10 cellular contexts compared by ENCODE assay signal in the genomic region with DNA sequence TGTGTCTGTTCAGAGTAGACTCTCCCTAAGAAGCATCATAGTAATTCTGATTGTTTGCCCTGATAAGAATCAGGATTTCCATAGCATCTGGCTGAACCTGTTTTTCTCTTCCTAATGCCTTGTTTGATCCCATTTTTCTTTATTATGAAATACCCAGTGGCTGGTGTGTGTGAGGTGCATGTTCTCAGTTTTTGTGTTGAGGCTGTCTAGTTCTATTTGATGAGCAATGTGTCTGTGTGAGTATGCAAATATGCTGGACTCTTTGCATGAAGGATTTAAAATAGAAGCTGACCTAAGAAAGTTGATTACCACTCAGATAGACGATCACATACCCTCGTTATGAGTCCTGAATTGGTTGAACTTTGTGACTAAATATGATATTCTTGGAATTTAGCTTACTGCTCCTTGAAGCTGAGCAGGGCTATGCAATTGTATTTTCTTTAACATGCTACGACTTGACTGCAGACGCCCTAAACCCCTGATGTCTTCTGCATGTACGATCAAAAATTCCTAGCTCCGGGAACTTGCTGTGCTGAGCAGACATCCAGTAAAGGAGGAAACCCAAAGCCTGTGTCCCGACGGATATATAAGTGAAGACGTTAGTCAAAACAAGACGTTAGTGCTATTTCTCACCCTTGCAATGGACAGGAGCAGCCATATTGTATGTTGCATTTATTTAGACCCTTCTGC. TPM values are rescaled to one million over a fixed set of nuclear protein-coding genes. Genes with fewer than 3 reads are reported as not detected.
DNase-seq lines count a peak whose midpoint lies in the region; ATAC-seq and TF ChIP-seq lines count a peak whose summit lies in the region.
"Had no signal": no experiment of that assay in that cellular context is flagged by ENCODE, and none has a peak within 500 bp of the region (broad histone marks: within the 10 kb centered on the region; RNA-seq: fewer than 3 reads in every experiment).

No MANE protein-coding gene starts in this region.

- H3K36me3 ChIP-seq in body of pancreas (replicated peaks in 1 of 2; ENCODE audit: insufficient read depth in 1 of 2, low read depth in 2 of 2), result no peaks in the 10 kb centered on the region
- H3K36me3 ChIP-seq: left lung had no signal

- H3K9me3 ChIP-seq in body of pancreas, result no peaks in the 10 kb centered on the region
- H3K9me3 ChIP-seq: A549, left lung had no signal

- peaks cover 82% of the 10 kb centered on the region for H3K4me1 Mint-ChIP-seq in stimulated activated effector memory CD8-positive, alpha-beta T cell treated with anti-CD3 and anti-CD28 coated beads, Interleukin-12 subunit alpha, Interleukin-12 subunit beta, amount 100 ng/mL, for 72 hours

- no peaks in the 10 kb centered on the region for H3K27me3 ChIP-seq in body of pancreas

- H3K4me3 Mint-ChIP-seq in stimulated activated effector memory CD8-positive, alpha-beta T cell treated with anti-CD3 and anti-CD28 coated beads, Interleukin-12 subunit alpha, Interleukin-12 subunit beta, amount 100 ng/mL, for 72 hours, result peak overlapping the region; percentile 12

- peak; percentile 62 for ATAC-seq in HG03159 (IDR thresholded peaks at IDR 0.05; ENCODE audit: unreplicated experiment)
- ATAC-seq in body of pancreas, result no peak
- ATAC-seq in stimulated activated effector memory CD8-positive, alpha-beta T cell treated with anti-CD3 and anti-CD28 coated beads, Interleukin-12 subunit alpha, Interleukin-12 subunit beta, amount 100 ng/mL, for 72 hours, result peak; percentile 23
- ATAC-seq: left lung had no signal

- intact Hi-C loops in body of pancreas (cut with DNase I), result no loop called here

- DNase-seq in NCI-H2171 treated with DMSO at 0.1 percent for 48 hours (lab: John Stamatoyannopoulos, UW) (peak; percentile 30), NCI-H2171 (lab: John Stamatoyannopoulos, UW) (no peak), body of pancreas (no peak), kidney glomerular epithelial cell (lab: John Stamatoyannopoulos, UW) (no peak), NCI-H510A (lab: John Stamatoyannopoulos, UW) (no peak)
- no peak for DNase-seq in stimulated activated effector memory CD8-positive, alpha-beta T cell treated with anti-CD3 and anti-CD28 coated beads, Interleukin-12 subunit alpha, Interleukin-12 subunit beta, amount 100 ng/mL, for 72 hours (ENCODE audit: low spot score in 2 of 2)
- DNase-seq in stimulated activated CD4-positive, alpha-beta T cell treated with anti-CD3 and anti-CD28 coated beads, Interleukin-12 subunit alpha, Interleukin-12 subunit beta, amount 100 ng/mL, for 4 hours, result no peak
- DNase-seq: left lung had no signal

- H3K4me3 ChIP-seq in body of pancreas, result no peak overlapping the region
- H3K4me3 ChIP-seq: A549, left lung had no signal

- peak overlapping the region in 3 of 4 donors; percentile 18 to 70 (median 43) for H3K27ac ChIP-seq in body of pancreas

- WGBS in body of pancreas, 2 donors, result 84 to 87% methylated on average over 10 of the region's 10 CpGs

- peak overlapping the region; percentile 74 for H3K27ac Mint-ChIP-seq in stimulated activated effector memory CD8-positive, alpha-beta T cell treated with anti-CD3 and anti-CD28 coated beads, Interleukin-12 subunit alpha, Interleukin-12 subunit beta, amount 100 ng/mL, for 72 hours

- H3K9me3 Mint-ChIP-seq in stimulated activated effector memory CD8-positive, alpha-beta T cell treated with anti-CD3 and anti-CD28 coated beads, Interleukin-12 subunit alpha, Interleukin-12 subunit beta, amount 100 ng/mL, for 72 hours, result no peaks in the 10 kb centered on the region

- no peak for TF ChIP-seq CTCF in body of pancreas (IDR thresholded peaks at IDR 0.05)

- TF ChIP-seq POLR2A in body of pancreas (IDR thresholded peaks at IDR 0.05), result no peak

- peaks cover 28% of the 10 kb centered on the region for H3K36me3 Mint-ChIP-seq in stimulated activated effector memory CD8-positive, alpha-beta T cell treated with anti-CD3 and anti-CD28 coated beads, Interleukin-12 subunit alpha, Interleukin-12 subunit beta, amount 100 ng/mL, for 72 hours

- H3K4me1 ChIP-seq in body of pancreas, result peaks cover 45% of the 10 kb centered on the region

RNA-seq across cellular contexts. Expression of a gene that starts 51.3 kb away (rescaled TPM):
- 10 to 100 TPM; 23.6 to 37.2 TPM for total RNA-seq in body of pancreas
